Comparison of ENCODE assay signal across 20 cellular contexts in genomic region chr3:100256724-100257123, GRCh38. TPM values are rescaled to one million over a fixed set of nuclear protein-coding genes. Genes with fewer than 3 reads are reported as not detected.
DNase-seq lines count a peak whose midpoint lies in the region; ATAC-seq and TF ChIP-seq lines count a peak whose summit lies in the region.
"Had no signal": no experiment of that assay in that cellular context is flagged by ENCODE, and none has a peak within 500 bp of the region (broad histone marks: within the 10 kb centered on the region; RNA-seq: fewer than 3 reads in every experiment).

No MANE protein-coding gene starts in this region.

- no peak for ATAC-seq in activated CD4-positive, CD25-positive, alpha-beta regulatory T cell treated with anti-CD3 and anti-CD28 coated beads, Interleukin-2, amount 50 U/mL, for 24 hours
- no peak for ATAC-seq in GM21786 (IDR thresholded peaks at IDR 0.05; ENCODE audit: unreplicated experiment)
- ATAC-seq: mucosa of descending colon had no signal

- peaks cover 9% of the 10 kb centered on the region for H3K79me2 ChIP-seq in SK-N-SH (ENCODE audit: insufficient read depth)

- H2AFZ ChIP-seq in SK-N-SH (ENCODE audit: low read depth) = no peak overlapping the region

- no peaks in the 10 kb centered on the region for H3K9me2 ChIP-seq in SK-N-SH

- DNase-seq in AG08395 (ENCODE audit: low spot score) = peak; percentile 17
- peak; percentile 77 for DNase-seq in HCEC 1CT
- DNase-seq in SK-N-SH = peak; percentile 40
- peak; percentile 44 to 73 for DNase-seq in foreskin fibroblast
- DNase-seq in DMS153 (lab: John Stamatoyannopoulos, UW) = no peak
- DNase-seq in spleen = no peak
- DNase-seq: activated CD4-positive, alpha-beta T cell treated with anti-CD3 and anti-CD28 coated beads for 48 hours; adrenal gland; DND-41; dorsolateral prefrontal cortex; glutamatergic neuron; mucosa of descending colon; NCI-H1105; stimulated activated CD4-positive, alpha-beta T cell treated with anti-CD3 and anti-CD28 coated beads, Interleukin-15, amount 100 ng/mL, for 24 hours had no signal

- POLR2A ChIA-PET in SK-N-SH (lab: Yijun Ruan, JAX) = no interaction called here

- TF ChIP-seq POLR2A in spleen (IDR thresholded peaks at IDR 0.05) = no peak

- H3K4me1 ChIP-seq in SK-N-SH (ENCODE audit: control insufficient read depth in 1 of 2, insufficient read depth in 2 of 2, low read depth in 1 of 2, low read length in 1 of 2) (peaks cover 11 to 31% of the 10 kb centered on the region in 2 experiments; a peak in 3 of 4 replicates), spleen (peaks cover 14 to 38% (median 23%) of the 10 kb centered on the region in 6 donors)

- H3K27ac ChIP-seq in SK-N-SH (ENCODE audit: low read depth in 2 of 2, low read length in 1 of 2) = peak overlapping the region in 1 of 2 experiments; percentile 16; a peak in 1 of 4 replicates
- H3K27ac ChIP-seq in spleen = peak overlapping the region in 3 of 8 donors; percentile 22 to 57 (median 50)
- H3K27ac ChIP-seq: adrenal gland, cardiac muscle cell, dorsolateral prefrontal cortex, epithelial cell of prostate, neutrophil, thoracic aorta had no signal

- no peaks in the 10 kb centered on the region for H3K36me3 ChIP-seq in SK-N-SH (replicated peaks in 1 of 2; ENCODE audit: control insufficient read depth in 1 of 2, insufficient read depth in 2 of 2, low read length in 1 of 2)
- H3K36me3 ChIP-seq in spleen = no peaks in the 10 kb centered on the region
- H3K36me3 ChIP-seq: adrenal gland, cardiac muscle cell, neutrophil, thoracic aorta had no signal

- CTCF ChIA-PET in SK-N-SH (lab: Yijun Ruan, JAX) = interaction anchor here (0.7 to 4.6 kb wide), 7 partner anchors 97 to 430 kb away, joined by 3 to 132 read pairs (median 3); no protein-coding TSS in a partner anchor

- peak overlapping the region; percentile 3; the same call in 1 of the 2 replicates for H3K4me2 ChIP-seq in SK-N-SH

- no peak for TF ChIP-seq RAD21 in SK-N-SH (IDR thresholded peaks at IDR 0.05; ENCODE audit: low read length)

- intact Hi-C loops in spleen (cut with DNase I; ENCODE audit: low total_unique reads) = no loop called here

- H3K4me3 ChIP-seq in SK-N-SH (ENCODE audit: low read depth in 2 of 2, low read length in 1 of 2) (no peak overlapping the region), foreskin fibroblast (ENCODE audit: low read depth in 1 of 2, low read length in 2 of 2) (no peak overlapping the region), spleen (no peak overlapping the region)
- H3K4me3 ChIP-seq: adrenal gland, cardiac muscle cell, dorsolateral prefrontal cortex, mucosa of descending colon, thoracic aorta had no signal

- H4K20me1 ChIP-seq in SK-N-SH (ENCODE audit: insufficient read depth) = no peaks in the 10 kb centered on the region

- H3K9me3 ChIP-seq in SK-N-SH = no peaks in the 10 kb centered on the region
- H3K9me3 ChIP-seq in spleen = no peaks in the 10 kb centered on the region
- H3K9me3 ChIP-seq: adrenal gland, mucosa of descending colon, neutrophil, thoracic aorta had no signal

- peak; percentile 48 to 74; a peak in 2 of 4 replicates for TF ChIP-seq EP300 in SK-N-SH (IDR thresholded peaks at IDR 0.05; ENCODE audit: borderline replicate concordance in 1 of 2, low read depth in 1 of 2, low read length in 1 of 2)

- H3K27me3 ChIP-seq in SK-N-SH (ENCODE audit: insufficient read depth) (no peaks in the 10 kb centered on the region), spleen (replicated peaks in 1 of 7) (no peaks in the 10 kb centered on the region)
- H3K27me3 ChIP-seq: adrenal gland, cardiac muscle cell, dorsolateral prefrontal cortex, neutrophil had no signal

- TF ChIP-seq CTCF in SK-N-SH (IDR thresholded peaks at IDR 0.05) (no peak), foreskin fibroblast (IDR thresholded peaks at IDR 0.05; ENCODE audit: low read depth, low read length) (no peak), spleen (IDR thresholded peaks at IDR 0.05 in 8 of 11, conservative IDR thresholded peaks at IDR 0.05 in 3 of 11) (no peak)

- H3K9ac ChIP-seq in SK-N-SH = no peak overlapping the region

- H3F3A ChIP-seq in SK-N-SH (replicated peaks; ENCODE audit: insufficient read depth) = peaks cover 3% of the 10 kb centered on the region

TF ChIP-seq in SK-N-SH, 30 proteins besides CTCF, POLR2A, EP300 and RAD21 (continues in another document):
- no peak for TF ChIP-seq USF1 (IDR thresholded peaks at IDR 0.05; ENCODE audit: borderline replicate concordance, low read depth)
- TF ChIP-seq MXI1 (IDR thresholded peaks at IDR 0.05; ENCODE audit: low read depth, low read length) = no peak
- TF ChIP-seq TCF12 (IDR thresholded peaks at IDR 0.05) = peak; percentile 95
- TF ChIP-seq NFIC (IDR thresholded peaks at IDR 0.05; ENCODE audit: borderline replicate concordance) = peak; percentile 46; the same call in 1 of the 2 replicates
- TF ChIP-seq SIN3A (IDR thresholded peaks at IDR 0.05; ENCODE audit: borderline replicate concordance, low read depth, low read length) = no peak
- TF ChIP-seq REST (IDR thresholded peaks at IDR 0.05; ENCODE audit: low read depth, low read length) = no peak
- no peak for TF ChIP-seq IRF3 (IDR thresholded peaks at IDR 0.05; ENCODE audit: low read depth, low read length)
- peak; percentile 34; the same call in 1 of the 2 replicates for TF ChIP-seq POLR2AphosphoS5 (IDR thresholded peaks at IDR 0.05; ENCODE audit: low read depth, low read length)
- 0 out of 2 replicates have a peak, but pooled peaks have one; percentile 20 for TF ChIP-seq TEAD4 (IDR thresholded peaks at IDR 0.05; ENCODE audit: borderline replicate concordance, insufficient read depth)
- TF ChIP-seq FOXJ3 (CRISPR knock-in tag; IDR thresholded peaks at IDR 0.05) = no peak
- TF ChIP-seq EZH2phosphoT487 (IDR thresholded peaks at IDR 0.05; ENCODE audit: borderline replicate concordance, low read depth) = no peak
- TF ChIP-seq FOSL2 (IDR thresholded peaks at IDR 0.05; ENCODE audit: borderline replicate concordance, low read depth) = no peak
- peak; percentile 50 for TF ChIP-seq GATA2 (CRISPR knock-in tag; IDR thresholded peaks at IDR 0.05)
- TF ChIP-seq RFX5 (IDR thresholded peaks at IDR 0.05; ENCODE audit: low read length) = no peak
- peak; percentile 36; the same call in 1 of the 2 replicates for TF ChIP-seq JUND (IDR thresholded peaks at IDR 0.05)
- peak; percentile 67 for TF ChIP-seq PBX3 (IDR thresholded peaks at IDR 0.05)
- TF ChIP-seq CHD2 (IDR thresholded peaks at IDR 0.05; ENCODE audit: low read length, partially characterized antibody) = peak; percentile 49
- TF ChIP-seq RCOR1 (IDR thresholded peaks at IDR 0.05; ENCODE audit: low read length) = peak; percentile 90

RNA-seq across cellular contexts. Expression of gene TBC1D23, which starts 4.1 kb away (rescaled TPM):
- polyA plus RNA-seq in SK-N-SH (2012; rRNA removed) (6.7 and 10.9 TPM in 2 replicates), spleen (10 to 100 TPM; 16.1 to 19.4 (median 18.7) TPM)
- 11.7 and 13.6 TPM in 2 replicates for polyA plus RNA-seq in SK-N-SH (2012; cell fraction: cytosol; rRNA removed)
- polyA plus RNA-seq in SK-N-SH (2012; cell fraction: nucleus; rRNA removed) = 6.5 and 11.0 TPM in 2 replicates
- 10 to 100 TPM; 38.3 to 61.4 (median 44.7) TPM for total RNA-seq in spleen

Comparison
In these comparisons a context has a peak if more than half of its experiments do, and no peak if none do; other contexts are left out.
1. DNase-seq: peak in AG08395 (single experiment), HCEC 1CT (single experiment), SK-N-SH (single experiment) and foreskin fibroblast (2 of 2); none in DMS153 (single experiment) and spleen (single experiment).